Comparison of ENCODE assay signal across 8 cellular contexts in genomic region chr9:76996700-76997099, GRCh38. TPM values are rescaled to one million over a fixed set of nuclear protein-coding genes. Genes with fewer than 3 reads are reported as not detected.
DNase-seq lines count a peak whose midpoint lies in the region; ATAC-seq and TF ChIP-seq lines count a peak whose summit lies in the region.

No MANE protein-coding gene starts in this region.

- peaks cover 4% of the 10 kb centered on the region for H3K4me1 Mint-ChIP-seq in brain

- H3K36me3 Mint-ChIP-seq in brain, result no peaks in the 10 kb centered on the region

- H3K27me3 ChIP-seq in right lobe of liver, result no peaks in the 10 kb centered on the region

- H3K27me3 Mint-ChIP-seq in brain, result peaks cover 12% of the 10 kb centered on the region

- H3K4me1 ChIP-seq in right lobe of liver, result no peaks in the 10 kb centered on the region

- WGBS in right lobe of liver (ENCODE audit: insufficient coverage, low coverage, low lambda C conversion rate, missing lambda C conversion rate), result 14% methylated on average over 6 of the region's 6 CpGs

- TF ChIP-seq POLR2A in right lobe of liver (IDR thresholded peaks at IDR 0.05), result no peak

- TF ChIP-seq CTCF in brain (conservative IDR thresholded peaks at IDR 0.05), result peak; percentile 60 to 68
- peak in 3 of 4 donors; percentile 16 to 44 (median 34) for TF ChIP-seq CTCF in right lobe of liver (IDR thresholded peaks at IDR 0.05)

- H3K4me3 Mint-ChIP-seq in brain, result no peak overlapping the region

- no peaks in the 10 kb centered on the region for H3K36me3 ChIP-seq in right lobe of liver

- no peak overlapping the region for H3K4me3 ChIP-seq in right lobe of liver

- no peaks in the 10 kb centered on the region for H3K9me3 ChIP-seq in right lobe of liver

- in situ Hi-C loops in KBM-7 (cut with MboI; ENCODE audit: low pct_unique_long_range_greater_than_20kb, low sequenced_read_pairs), result loop anchor here (25.0 kb wide), 2 partner anchors 234 to 584 kb away; partner anchors contain the start of gene PCA3

- H3K27ac Mint-ChIP-seq in brain, result no peak overlapping the region

- no peak overlapping the region for H3K27ac ChIP-seq in right lobe of liver

- peak; percentile 48 for DNase-seq in EH (ENCODE audit: low read depth)
- peak; percentile 31 for DNase-seq in KBM-7
- DNase-seq in right lobe of liver, result no peak
- DNase-seq in NCI-H2196 treated with DMSO at 0.1 percent for 48 hours (lab: John Stamatoyannopoulos, UW; ENCODE audit: unreplicated experiment), result no peak
- DNase-seq in RPMI8226, result no peak

- ATAC-seq in right lobe of liver (peak; percentile 39 to 59 (median 48)), HG03520 (IDR thresholded peaks at IDR 0.05; ENCODE audit: unreplicated experiment) (no peak), GM18511 (IDR thresholded peaks at IDR 0.05; ENCODE audit: unreplicated experiment) (no peak)

- intact Hi-C loops in right lobe of liver (cut with DNase I), result no loop called here

- H3K9me3 Mint-ChIP-seq in brain, result peaks cover 0 to 3% (median 0%) of the 10 kb centered on the region in 5 experiments

RNA-seq across cellular contexts. Expression of gene FOXB2, which starts 22.8 kb away (rescaled TPM):
- polyA plus RNA-seq in brain (ENCODE audit: insufficient read depth, low read depth, low replicate concordance), result 0.68 TPM
- total RNA-seq in right lobe of liver, result not detected

Comparison
In these comparisons a context has a peak if more than half of its experiments do, and no peak if none do; other contexts are left out.
1. DNase-seq: peak in EH (single experiment) and KBM-7 (single experiment); none in right lobe of liver (0 of 3), NCI-H2196 treated with DMSO at 0.1 percent for 48 hours (single experiment) and RPMI8226 (single experiment).
2. ATAC-seq: peak in right lobe of liver (4 of 4); none in HG03520 (single experiment) and GM18511 (single experiment).